In the genomic region with DNA sequence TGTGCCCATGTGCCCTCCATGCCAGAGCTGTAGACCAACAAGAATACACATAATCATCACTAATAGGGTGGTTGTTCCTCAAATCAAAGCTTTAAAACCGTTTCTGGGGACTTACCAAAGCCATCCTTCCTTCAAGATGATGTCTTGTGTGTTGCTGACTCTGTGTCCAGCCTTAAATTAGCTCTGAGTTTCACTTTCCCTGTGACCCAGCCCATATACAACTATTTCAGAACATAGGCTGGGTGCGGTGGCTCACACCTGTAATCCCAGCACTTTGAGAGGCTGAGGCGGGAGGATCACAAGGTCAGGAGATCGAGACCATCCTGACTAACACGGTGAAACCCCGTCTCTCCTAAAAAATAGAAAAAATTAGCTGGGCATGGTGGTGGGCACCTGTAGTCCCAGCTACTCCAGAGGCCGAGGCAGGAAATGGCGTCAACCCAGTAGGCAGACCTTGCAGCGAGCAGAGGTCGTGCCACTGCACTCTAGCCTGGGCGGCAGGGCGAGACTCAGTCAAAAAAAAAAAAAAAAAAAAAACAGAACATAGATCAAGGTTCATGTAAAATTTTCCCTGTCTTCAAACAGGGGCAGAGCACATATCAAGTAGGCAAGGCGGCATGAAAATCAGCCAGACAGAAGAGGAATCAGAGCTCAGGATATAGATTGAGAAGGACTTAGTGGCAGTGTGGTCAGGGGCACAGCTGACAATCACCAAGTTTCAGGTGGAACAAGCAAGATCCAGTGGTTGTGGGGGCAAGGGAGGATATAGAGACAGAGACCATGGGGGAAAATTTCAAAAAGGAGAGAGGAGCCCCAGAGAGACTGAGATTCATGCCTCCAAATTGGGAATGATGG, we compare ENCODE assay signal across 15 cellular contexts. TPM values are rescaled to one million over a fixed set of nuclear protein-coding genes. Genes with fewer than 3 reads are reported as not detected.
DNase-seq lines count a peak whose midpoint lies in the region; ATAC-seq and TF ChIP-seq lines count a peak whose summit lies in the region.
"Had no signal": no experiment of that assay in that cellular context is flagged by ENCODE, and none has a peak within 500 bp of the region (broad histone marks: within the 10 kb centered on the region; RNA-seq: fewer than 3 reads in every experiment).

A gene (minus strand): TSS at position 179 of the 855 bp plus-strand sequence. CDS start 55 bp downstream, at position 124.

- H3K36me3 ChIP-seq in KMS-11 (ENCODE audit: insufficient read depth) (no peaks in the 10 kb centered on the region), sigmoid colon (no peaks in the 10 kb centered on the region)
- H3K36me3 ChIP-seq: thoracic aorta had no signal

- peak within 1 kb of the TSS; percentile 45 for H3K27ac Mint-ChIP-seq in T-helper 1 cell treated with Interleukin-12 subunit alpha and Interleukin-12 subunit beta and Interleukin-4 antibody, amounts not matched to agents 30 μg/mL and 1 μg/mL, for 36 hours
- H3K27ac Mint-ChIP-seq: endodermal cell had no signal

- no peaks in the 10 kb centered on the region for H3K79me2 ChIP-seq in KMS-11 (ENCODE audit: insufficient read depth, low read depth)

- TF ChIP-seq CTCF in KMS-11 (conservative IDR thresholded peaks at IDR 0.05; ENCODE audit: low read depth, low read length): no peak
- TF ChIP-seq CTCF in sigmoid colon (IDR thresholded peaks at IDR 0.05): no peak
- no peak for TF ChIP-seq CTCF in GM10248 (IDR thresholded peaks at IDR 0.05; ENCODE audit: control extremely low read depth, extremely low read depth, low read depth, missing control alignments)

- TF ChIP-seq POLR2A in sigmoid colon (IDR thresholded peaks at IDR 0.05): no peak

- CTCF ChIA-PET in GM10248 (lab: Yijun Ruan, JAX): interaction anchor here (0.9 to 2.2 kb wide), 9 partner anchors 9 to 1021 kb away, joined by 3 to 9 read pairs (median 4); a partner anchor contains a TSS

- H3K27ac ChIP-seq in KMS-11 (peak within 1 kb of the TSS; percentile 88), epithelial cell of prostate (peak within 1 kb of the TSS; percentile 94), sigmoid colon (peak within 1 kb of the TSS in 1 of 4 donors; percentile 28), caudate nucleus (ENCODE audit: low read depth, low read length) (no peak within 1 kb of the TSS)
- H3K27ac ChIP-seq: thoracic aorta had no signal

- POLR2A ChIA-PET in GM10248 (lab: Yijun Ruan, JAX): no interaction called here

- intact Hi-C loops in sigmoid colon (cut with DNase I): no loop called here

- no peaks in the 10 kb centered on the region for H3K36me3 Mint-ChIP-seq in T-helper 1 cell treated with Interleukin-12 subunit alpha and Interleukin-12 subunit beta and Interleukin-4 antibody, amounts not matched to agents 30 μg/mL and 1 μg/mL, for 36 hours (ENCODE audit: low read depth)

- TF ChIP-seq EP300 in sigmoid colon (IDR thresholded peaks at IDR 0.05): no peak

- H3K4me3 Mint-ChIP-seq in T-helper 1 cell treated with Interleukin-12 subunit alpha and Interleukin-12 subunit beta and Interleukin-4 antibody, amounts not matched to agents 30 μg/mL and 1 μg/mL, for 36 hours: no peak within 1 kb of the TSS
- H3K4me3 Mint-ChIP-seq: endodermal cell had no signal

- no peak for ATAC-seq in GM18870 (IDR thresholded peaks at IDR 0.05; ENCODE audit: unreplicated experiment)
- ATAC-seq: Right ventricle myocardium inferior had no signal

- no peaks in the 10 kb centered on the region for H3K27me3 Mint-ChIP-seq in T-helper 1 cell treated with Interleukin-12 subunit alpha and Interleukin-12 subunit beta and Interleukin-4 antibody, amounts not matched to agents 30 μg/mL and 1 μg/mL, for 36 hours (ENCODE audit: low read depth)

- H3K4me1 ChIP-seq in KMS-11 (ENCODE audit: low read depth, poor library complexity, severe bottlenecking): peaks cover 75% of the 10 kb centered on the region
- H3K4me1 ChIP-seq in sigmoid colon: peaks cover 0 to 15% (median 12%) of the 10 kb centered on the region in 4 donors

- peak within 1 kb of the TSS; percentile 51; the same call in 1 of the 2 replicates for H3K9ac ChIP-seq in KMS-11

- no peak within 1 kb of the TSS for H3K4me3 ChIP-seq in KMS-11 (IDR thresholded peaks at IDR 0.05; ENCODE audit: insufficient read depth, low read depth, low read length)
- H3K4me3 ChIP-seq in sigmoid colon: no peak within 1 kb of the TSS
- H3K4me3 ChIP-seq: thoracic aorta had no signal

- no peaks in the 10 kb centered on the region for H4K20me1 ChIP-seq in KMS-11 (ENCODE audit: insufficient read depth)

- DNase-seq in T-helper 1 cell (no peak), epithelial cell of prostate (ENCODE audit: low read depth, low spot score) (no peak), sigmoid colon (peak; percentile 12), caudate nucleus (lab: John Stamatoyannopoulos, UW) (no peak), GM10248 (ENCODE audit: extremely low spot score) (no peak)
- DNase-seq: activated CD8-positive, alpha-beta memory T cell treated with anti-CD3 and anti-CD28 coated beads, Interleukin-2, amount 50 U/mL, for 4 hours; endodermal cell; KG1; NCI-H1694 treated with DMSO at 0.1 percent for 48 hours; NCI-H69 had no signal

- WGBS in sigmoid colon, 2 donors: 51 to 87% methylated on average over 13 of the region's 13 CpGs

- H3K27me3 ChIP-seq in KMS-11 (ENCODE audit: insufficient read depth, low read depth) (no peaks in the 10 kb centered on the region), sigmoid colon (no peaks in the 10 kb centered on the region)

- peak within 1 kb of the TSS; percentile 39; the same call in 1 of the 2 replicates for H2AFZ ChIP-seq in KMS-11 (ENCODE audit: low read depth)

- H3K4me1 Mint-ChIP-seq in T-helper 1 cell treated with Interleukin-12 subunit alpha and Interleukin-12 subunit beta and Interleukin-4 antibody, amounts not matched to agents 30 μg/mL and 1 μg/mL, for 36 hours (ENCODE audit: low read depth): peaks cover 50% of the 10 kb centered on the region

- H3K9me3 Mint-ChIP-seq in T-helper 1 cell treated with Interleukin-12 subunit alpha and Interleukin-12 subunit beta and Interleukin-4 antibody, amounts not matched to agents 30 μg/mL and 1 μg/mL, for 36 hours: no peaks in the 10 kb centered on the region
- H3K9me3 Mint-ChIP-seq: endodermal cell had no signal

- no peaks in the 10 kb centered on the region for H3K9me3 ChIP-seq in sigmoid colon
- H3K9me3 ChIP-seq: thoracic aorta had no signal

- H3K4me2 ChIP-seq in KMS-11: peak within 1 kb of the TSS; percentile 76

RNA-seq across cellular contexts. Expression of the gene that starts here (rescaled TPM):
- under 1 TPM in 1 of 4 donors, not detected in 3; 0.71 TPM for total RNA-seq in sigmoid colon
- polyA plus RNA-seq in sigmoid colon: 100 to 1,000 TPM in 2 of 3 donors, 10 to 100 TPM in 1; 27.0 to 233 (median 112) TPM
- total RNA-seq: endodermal cell, thoracic aorta had no signal
